16 cellular contexts compared by ENCODE assay signal in genomic region chr3:117587416-117587815, GRCh38.
DNase-seq lines count a peak whose midpoint lies in the region; TF ChIP-seq lines count a peak whose summit lies in the region.
"Had no signal": no experiment of that assay in that cellular context is flagged by ENCODE, and none has a peak within 500 bp of the region (broad histone marks: within the 10 kb centered on the region; RNA-seq: fewer than 3 reads in every experiment).

No MANE protein-coding gene starts in this region.

- H3K27me3 Mint-ChIP-seq in glutamatergic neuron (ENCODE audit: unreplicated experiment) = no peaks in the 10 kb centered on the region
- H3K27me3 Mint-ChIP-seq: CD4-positive, CD25-positive, alpha-beta regulatory T cell; T-cell had no signal

- DNase-seq in DMS153 (lab: John Stamatoyannopoulos, UW) (peak; percentile 20), DMS53 treated with DMSO at 0.1 percent for 48 hours (lab: John Stamatoyannopoulos, UW; ENCODE audit: unreplicated experiment) (peak; percentile 24), NCI-H345 treated with DMSO at 0.1 percent for 48 hours (lab: John Stamatoyannopoulos, UW; ENCODE audit: unreplicated experiment) (peak; percentile 3), glutamatergic neuron (peak; percentile 19), COR-L47 (lab: John Stamatoyannopoulos, UW) (no peak), erythroblast (lab: John Stamatoyannopoulos, UW) (no peak)
- DNase-seq in stimulated activated CD4-positive, alpha-beta T cell treated with anti-CD3 and anti-CD28 coated beads, Interleukin-12 subunit alpha, Interleukin-12 subunit beta, amount 100 ng/mL, for 4 hours = no peak
- DNase-seq: CD4-positive, CD25-positive, alpha-beta regulatory T cell; EL; HFFc6; KBM-7; NCI-H146; Right ventricle myocardium superior; SK-N-SH; T-cell; T-helper 9 cell had no signal

- no peak overlapping the region for H3K27ac Mint-ChIP-seq in glutamatergic neuron (ENCODE audit: unreplicated experiment)
- H3K27ac Mint-ChIP-seq: CD4-positive, CD25-positive, alpha-beta regulatory T cell; HFFc6; T-cell had no signal

- TF ChIP-seq CTCF in glutamatergic neuron (IDR thresholded peaks at IDR 0.05; ENCODE audit: partially characterized antibody, unreplicated experiment) = no peak

- no peak for TF ChIP-seq POLR2A in erythroblast (IDR thresholded peaks at IDR 0.05; ENCODE audit: low read length)

- no peak overlapping the region for H3K4me3 Mint-ChIP-seq in glutamatergic neuron (ENCODE audit: unreplicated experiment)
- H3K4me3 Mint-ChIP-seq: CD4-positive, CD25-positive, alpha-beta regulatory T cell; HFFc6; T-cell had no signal

- H3K36me3 Mint-ChIP-seq in glutamatergic neuron (ENCODE audit: unreplicated experiment) = no peaks in the 10 kb centered on the region
- H3K36me3 Mint-ChIP-seq: CD4-positive, CD25-positive, alpha-beta regulatory T cell; T-cell had no signal

- peaks cover 2% of the 10 kb centered on the region for H3K9me3 Mint-ChIP-seq in glutamatergic neuron (ENCODE audit: unreplicated experiment)
- H3K9me3 Mint-ChIP-seq: HFFc6 had no signal

- peaks cover 32% of the 10 kb centered on the region for H3K4me1 Mint-ChIP-seq in glutamatergic neuron (ENCODE audit: low read depth, unreplicated experiment)
- H3K4me1 Mint-ChIP-seq: CD4-positive, CD25-positive, alpha-beta regulatory T cell; T-cell had no signal

Comparison
In these comparisons a context has a peak if more than half of its experiments do, and no peak if none do; other contexts are left out.
1. DNase-seq: peak in DMS153 (single experiment), DMS53 treated with DMSO at 0.1 percent for 48 hours (single experiment), NCI-H345 treated with DMSO at 0.1 percent for 48 hours (single experiment) and glutamatergic neuron (single experiment); none in stimulated activated CD4-positive, alpha-beta T cell treated with anti-CD3 and anti-CD28 coated beads, Interleukin-12 subunit alpha, Interleukin-12 subunit beta, amount 100 ng/mL, for 4 hours (single experiment), COR-L47 (single experiment) and erythroblast (0 of 2).